Comparison of ENCODE assay signal across 16 cellular contexts in the genomic region with DNA sequence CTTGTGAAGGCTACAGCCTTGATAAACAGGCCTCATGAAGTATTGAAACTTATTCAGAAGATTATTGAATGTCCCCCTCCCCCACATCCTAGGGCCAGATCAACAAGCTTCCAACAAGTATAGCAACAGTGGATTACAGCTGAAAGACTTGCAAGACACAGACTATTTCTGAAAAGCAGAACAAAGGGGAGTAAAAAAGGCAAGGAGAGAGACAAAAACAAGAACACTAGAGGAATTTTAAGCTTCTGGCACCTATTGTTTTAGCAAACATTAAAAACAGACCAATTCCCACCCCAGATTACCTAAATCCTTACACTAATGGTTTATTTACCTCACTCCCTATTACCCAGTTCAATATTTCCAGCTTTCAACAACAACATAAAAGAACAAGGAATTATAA.
DNase-seq lines count a peak whose midpoint lies in the region; TF ChIP-seq lines count a peak whose summit lies in the region.
"Had no signal": no experiment of that assay in that cellular context is flagged by ENCODE, and none has a peak within 500 bp of the region (broad histone marks: within the 10 kb centered on the region; RNA-seq: fewer than 3 reads in every experiment).

No MANE protein-coding gene starts in this region.

- no peak overlapping the region for H2AK5ac ChIP-seq in mesendoderm (ENCODE audit: low read length)

- no peaks in the 10 kb centered on the region for H3K79me1 ChIP-seq in mesendoderm (ENCODE audit: low read length)

- H3K9ac ChIP-seq in HUES48 (ENCODE audit: low read depth, low read length) (no peak overlapping the region), endodermal cell (ENCODE audit: extremely low read depth, low read length, poor library complexity, severe bottlenecking) (peak overlapping the region; percentile 3), mesendoderm (ENCODE audit: low read length) (no peak overlapping the region)

- no peaks in the 10 kb centered on the region for H3K27me3 Mint-ChIP-seq in endodermal cell (ENCODE audit: insufficient read depth)
- H3K27me3 Mint-ChIP-seq in activated CD4-positive, alpha-beta T cell treated with anti-CD3 and anti-CD28 coated beads, Interleukin-2, amount 10 ng/mL, durations not matched to agents 7 days and 5 days: no peaks in the 10 kb centered on the region
- H3K27me3 Mint-ChIP-seq: CD4-positive, alpha-beta memory T cell; IgD-negative memory B cell had no signal

- no peak overlapping the region for H3K4ac ChIP-seq in mesendoderm (ENCODE audit: low read depth, low read length)

- no peak overlapping the region for H3K56ac ChIP-seq in mesendoderm (ENCODE audit: low read length)

- no peaks in the 10 kb centered on the region for H3K9me3 ChIP-seq in HUES48 (ENCODE audit: control insufficient read depth, insufficient read depth, low read length)
- H3K9me3 ChIP-seq in endodermal cell (ENCODE audit: control insufficient read depth, low read length): peaks cover 45% of the 10 kb centered on the region
- H3K9me3 ChIP-seq: A549, BE2C had no signal

- H3K36me3 ChIP-seq in HUES48 (ENCODE audit: control insufficient read depth, insufficient read depth, low read length): no peaks in the 10 kb centered on the region
- H3K36me3 ChIP-seq in endodermal cell (ENCODE audit: control insufficient read depth, insufficient read depth, low read length): peaks cover 7% of the 10 kb centered on the region
- no peaks in the 10 kb centered on the region for H3K36me3 ChIP-seq in mesendoderm (ENCODE audit: control insufficient read depth, insufficient read depth, low read length)
- no peaks in the 10 kb centered on the region for H3K36me3 ChIP-seq in brain microvascular endothelial cell (replicated peaks)
- H3K36me3 ChIP-seq: BE2C had no signal

- no peak overlapping the region for H2BK120ac ChIP-seq in mesendoderm (ENCODE audit: low read depth, low read length)

- no peak for TF ChIP-seq CTCF in endodermal cell (conservative IDR thresholded peaks at IDR 0.05)
- no peak for TF ChIP-seq CTCF in brain microvascular endothelial cell (IDR thresholded peaks at IDR 0.05; ENCODE audit: low read depth, low read length, missing control alignments)

- peaks cover 56% of the 10 kb centered on the region for H3K9me3 Mint-ChIP-seq in endodermal cell
- H3K9me3 Mint-ChIP-seq in activated CD4-positive, alpha-beta T cell treated with anti-CD3 and anti-CD28 coated beads, Interleukin-2, amount 10 ng/mL, durations not matched to agents 7 days and 5 days: no peaks in the 10 kb centered on the region
- H3K9me3 Mint-ChIP-seq: IgD-negative memory B cell had no signal

- no peak overlapping the region for H3K4me3 Mint-ChIP-seq in endodermal cell
- no peak overlapping the region for H3K4me3 Mint-ChIP-seq in activated CD4-positive, alpha-beta T cell treated with anti-CD3 and anti-CD28 coated beads, Interleukin-2, amount 10 ng/mL, durations not matched to agents 7 days and 5 days
- H3K4me3 Mint-ChIP-seq: CD4-positive, alpha-beta memory T cell; IgD-negative memory B cell had no signal

- peaks cover 32% of the 10 kb centered on the region for H3K36me3 Mint-ChIP-seq in endodermal cell (ENCODE audit: low read depth)
- H3K36me3 Mint-ChIP-seq in activated CD4-positive, alpha-beta T cell treated with anti-CD3 and anti-CD28 coated beads, Interleukin-2, amount 10 ng/mL, durations not matched to agents 7 days and 5 days (ENCODE audit: low read depth): no peaks in the 10 kb centered on the region
- H3K36me3 Mint-ChIP-seq: CD4-positive, alpha-beta memory T cell; IgD-negative memory B cell had no signal

- no peak overlapping the region for H4K8ac ChIP-seq in mesendoderm (ENCODE audit: low read depth, low read length)

- peak overlapping the region; percentile 94 for H3K27ac Mint-ChIP-seq in endodermal cell
- no peak overlapping the region for H3K27ac Mint-ChIP-seq in activated CD4-positive, alpha-beta T cell treated with anti-CD3 and anti-CD28 coated beads, Interleukin-2, amount 10 ng/mL, durations not matched to agents 7 days and 5 days
- H3K27ac Mint-ChIP-seq: CD4-positive, alpha-beta memory T cell; IgD-negative memory B cell had no signal

- CTCF ChIA-PET in activated CD4-positive, alpha-beta T cell treated with anti-CD3 and anti-CD28 coated beads, Interleukin-2, amount 10 ng/mL, durations not matched to agents 7 days and 5 days (lab: Charles Lee): no interaction called here

- H3K27ac ChIP-seq in HUES48 (ENCODE audit: low read depth, low read length): peak overlapping the region; percentile 72
- H3K27ac ChIP-seq in endodermal cell (ENCODE audit: low read depth, low read length): peak overlapping the region; percentile 7
- H3K27ac ChIP-seq in mesendoderm (ENCODE audit: low read depth, low read length): peak overlapping the region; percentile 9
- H3K27ac ChIP-seq in brain microvascular endothelial cell: no peak overlapping the region
- H3K27ac ChIP-seq: A549, C4-2B, HL-60 had no signal

- no peak overlapping the region for H2BK15ac ChIP-seq in mesendoderm (replicated peaks; ENCODE audit: low read depth)

- H3K18ac ChIP-seq in mesendoderm (ENCODE audit: low read length): no peak overlapping the region

- H4K5ac ChIP-seq in mesendoderm (ENCODE audit: low read length): no peak overlapping the region

- no peak overlapping the region for H3K4me2 ChIP-seq in mesendoderm (ENCODE audit: low read length)
- H3K4me2 ChIP-seq: A549 had no signal

- H3K23ac ChIP-seq in mesendoderm (ENCODE audit: low read length): no peak overlapping the region

- H3K79me2 ChIP-seq in mesendoderm (ENCODE audit: control insufficient read depth, insufficient read depth, low read length): no peaks in the 10 kb centered on the region

- H3K4me1 Mint-ChIP-seq in endodermal cell: peaks cover 13% of the 10 kb centered on the region
- H3K4me1 Mint-ChIP-seq in activated CD4-positive, alpha-beta T cell treated with anti-CD3 and anti-CD28 coated beads, Interleukin-2, amount 10 ng/mL, durations not matched to agents 7 days and 5 days: no peaks in the 10 kb centered on the region
- H3K4me1 Mint-ChIP-seq: CD4-positive, alpha-beta memory T cell; IgD-negative memory B cell had no signal

- H3K4me3 ChIP-seq in HUES48 (ENCODE audit: low read depth, low read length): no peak overlapping the region
- peak overlapping the region; percentile 14 for H3K4me3 ChIP-seq in endodermal cell (ENCODE audit: low read length)
- no peak overlapping the region for H3K4me3 ChIP-seq in mesendoderm (ENCODE audit: low read length)
- no peak overlapping the region for H3K4me3 ChIP-seq in brain microvascular endothelial cell (ENCODE audit: low read depth, low read length)
- H3K4me3 ChIP-seq: A549 had no signal

- DNase-seq in endodermal cell (no peak), mesendoderm (peak; percentile 84), brain microvascular endothelial cell (no peak), ecto neural progenitor cell (ENCODE audit: low spot score) (no peak)
- no peak for DNase-seq in activated CD4-positive, alpha-beta T cell treated with anti-CD3 and anti-CD28 coated beads, Interleukin-2, amount 10 ng/mL, durations not matched to agents 7 days and 5 days
- DNase-seq in effector CD4-positive, alpha-beta T cell: no peak
- DNase-seq: BE2C; CD4-positive, alpha-beta memory T cell; DMS153; DND-41; GDM1 had no signal

- H3K27me3 ChIP-seq in HUES48 (ENCODE audit: control insufficient read depth, insufficient read depth, low read length) (no peaks in the 10 kb centered on the region), endodermal cell (ENCODE audit: control insufficient read depth, insufficient read depth, low read length, poor library complexity, severe bottlenecking) (no peaks in the 10 kb centered on the region), mesendoderm (ENCODE audit: insufficient read depth, low read length, poor library complexity) (no peaks in the 10 kb centered on the region), brain microvascular endothelial cell (replicated peaks) (no peaks in the 10 kb centered on the region)
- H3K27me3 ChIP-seq: BE2C had no signal

- POLR2A ChIA-PET in activated CD4-positive, alpha-beta T cell treated with anti-CD3 and anti-CD28 coated beads, Interleukin-2, amount 10 ng/mL, durations not matched to agents 7 days and 5 days (lab: Charles Lee): no interaction called here

- H3K4me1 ChIP-seq in HUES48 (ENCODE audit: control insufficient read depth, insufficient read depth, low read length) (peaks cover 13% of the 10 kb centered on the region), endodermal cell (ENCODE audit: control insufficient read depth, insufficient read depth, low read length) (no peaks in the 10 kb centered on the region), mesendoderm (ENCODE audit: control insufficient read depth, low read depth, low read length) (no peaks in the 10 kb centered on the region)
- H3K4me1 ChIP-seq: A549, BE2C had no signal

- in situ Hi-C loops in brain microvascular endothelial cell (cut with HindIII; ENCODE audit: low pct_ligation_motif_present, low sequenced_read_pairs): no loop called here

- H2BK5ac ChIP-seq in mesendoderm (ENCODE audit: low read length): peak overlapping the region; percentile 4
